Comparison of ENCODE assay signal across 8 cellular contexts in the genomic region with DNA sequence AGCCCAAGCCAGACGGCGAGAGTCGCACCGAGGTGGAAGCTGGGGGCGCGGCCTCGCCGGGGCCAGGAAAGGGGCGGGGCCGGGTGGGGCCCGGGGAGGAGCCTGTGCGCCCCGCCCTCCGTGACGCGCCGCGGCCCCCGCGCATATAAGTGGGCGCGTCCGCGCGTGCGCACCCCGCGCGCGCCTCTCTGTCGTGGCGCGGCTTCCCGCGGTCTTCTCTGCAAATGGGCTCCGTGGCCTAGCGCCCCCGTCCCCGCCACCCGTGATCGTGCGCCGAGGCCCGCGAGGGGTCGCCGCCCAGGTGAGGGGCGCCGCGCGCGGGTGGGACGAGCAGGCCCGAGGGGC.
DNase-seq lines count a peak whose midpoint lies in the region; ATAC-seq and TF ChIP-seq lines count a peak whose summit lies in the region.

A gene with protein sequence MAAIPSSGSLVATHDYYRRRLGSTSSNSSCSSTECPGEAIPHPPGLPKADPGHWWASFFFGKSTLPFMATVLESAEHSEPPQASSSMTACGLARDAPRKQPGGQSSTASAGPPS (plus strand): TSS at position 172 of the 345 bp plus-strand sequence. CDS start 544 bp downstream, outside the sequence.

- no peak within 1 kb of the TSS for H2AFZ ChIP-seq in OCI-LY1 (ENCODE audit: low read length)

- H3K36me3 ChIP-seq in BLaER1 = peaks cover 21% of the 10 kb centered on the region
- peaks cover 27% of the 10 kb centered on the region for H3K36me3 ChIP-seq in OCI-LY1 (ENCODE audit: insufficient read depth, low read length)
- peaks cover 11% of the 10 kb centered on the region for H3K36me3 ChIP-seq in mucosa of stomach (ENCODE audit: control insufficient read depth, insufficient read depth, low read length)

- H3K9ac ChIP-seq in BLaER1 (peak within 1 kb of the TSS; percentile 92), OCI-LY1 (ENCODE audit: low read length) (peak within 1 kb of the TSS; percentile 80), mucosa of stomach (ENCODE audit: low read length) (peak within 1 kb of the TSS; percentile 87)

- H3F3A ChIP-seq in OCI-LY1 (ENCODE audit: insufficient read depth, low read length) = no peaks in the 10 kb centered on the region

- ATAC-seq in HG03432 (IDR thresholded peaks at IDR 0.05; ENCODE audit: unreplicated experiment) = peak; percentile 74

- peak; percentile 97 for TF ChIP-seq POLR2A in GM19193 (IDR thresholded peaks at IDR 0.05; ENCODE audit: extremely low read depth, insufficient read depth, insufficient read length)
- peak; percentile 72 for TF ChIP-seq POLR2A in erythroblast (IDR thresholded peaks at IDR 0.05; ENCODE audit: low read length)

- H3K9me2 ChIP-seq in OCI-LY1 (ENCODE audit: low read depth, low read length) = no peaks in the 10 kb centered on the region

- H4K20me1 ChIP-seq in BLaER1 (peaks cover 42% of the 10 kb centered on the region), OCI-LY1 (ENCODE audit: insufficient read depth, low read length) (no peaks in the 10 kb centered on the region)

- no peaks in the 10 kb centered on the region for H3K79me2 ChIP-seq in OCI-LY1 (ENCODE audit: insufficient read depth, low read length)

- peak; percentile 91 for DNase-seq in activated T-cell treated with anti-CD3 and anti-CD28 coated beads, Interleukin-2, amount 50 U/mL, for 1 hour
- DNase-seq in erythroblast (lab: John Stamatoyannopoulos, UW) = peak; percentile 89 to 96
- DNase-seq in stimulated activated CD8-positive, alpha-beta memory T cell treated with anti-CD3 and anti-CD28 coated beads, Interleukin-4, amount 100 ng/mL, for 24 hours (ENCODE audit: low read depth) = peak; percentile 70

- TF ChIP-seq CTCF in OCI-LY1 (IDR thresholded peaks at IDR 0.05; ENCODE audit: low read length) = no peak

- H3K4me2 ChIP-seq in BLaER1 = peak within 1 kb of the TSS; percentile 99
- peak within 1 kb of the TSS; percentile 75 for H3K4me2 ChIP-seq in OCI-LY1 (ENCODE audit: low read length)

- H3K4me1 ChIP-seq in BLaER1 = peaks cover 59% of the 10 kb centered on the region
- H3K4me1 ChIP-seq in OCI-LY1 (ENCODE audit: insufficient read depth, low read length, severe bottlenecking) = peaks cover 14% of the 10 kb centered on the region
- H3K4me1 ChIP-seq in mucosa of stomach (ENCODE audit: control insufficient read depth, insufficient read depth, low read length) = peaks cover 29% of the 10 kb centered on the region

- H3K4me3 ChIP-seq in BLaER1 (peak within 1 kb of the TSS; percentile 78), OCI-LY1 (ENCODE audit: low read depth, low read length, poor library complexity, severe bottlenecking) (peak within 1 kb of the TSS; percentile 78), mucosa of stomach (ENCODE audit: low read length) (peak within 1 kb of the TSS; percentile 98)

- H3K9me3 ChIP-seq in BLaER1 (peaks cover 12% of the 10 kb centered on the region), OCI-LY1 (ENCODE audit: low read length) (0 out of 2 replicates have a peak, but pooled peaks cover 6% of the 10 kb centered on the region), mucosa of stomach (ENCODE audit: control insufficient read depth, low read length) (no peaks in the 10 kb centered on the region)

- H3K27ac ChIP-seq in BLaER1 (peak within 1 kb of the TSS; percentile 90), OCI-LY1 (ENCODE audit: low read depth, low read length, poor library complexity, severe bottlenecking) (no peak within 1 kb of the TSS)

- H3K27me3 ChIP-seq in BLaER1 (no peaks in the 10 kb centered on the region), OCI-LY1 (ENCODE audit: insufficient read depth, low read length) (no peaks in the 10 kb centered on the region), mucosa of stomach (ENCODE audit: control insufficient read depth, insufficient read depth, low read length) (no peaks in the 10 kb centered on the region)
